ENCODE assay signal across 23 cellular contexts in the genomic region with DNA sequence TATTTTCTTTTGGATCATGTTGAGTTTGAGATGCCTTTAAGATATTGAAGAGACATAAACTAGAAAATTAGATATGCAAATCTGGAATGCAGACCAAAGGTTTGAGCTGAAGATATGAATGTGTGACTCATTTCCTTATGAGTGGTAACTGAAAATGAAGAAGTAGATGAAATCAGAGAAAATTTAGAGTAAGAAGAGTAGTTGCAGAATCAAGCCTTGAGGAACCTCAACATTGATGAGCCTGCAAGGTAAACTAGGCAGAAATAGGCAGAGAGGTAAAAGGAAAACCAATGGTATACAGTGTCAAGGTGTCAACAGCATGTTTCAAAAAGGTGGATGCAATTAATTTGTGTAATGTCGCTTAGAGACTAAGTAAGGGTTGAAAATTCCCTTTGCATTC.
"Had no signal": no experiment of that assay in that cellular context is flagged by ENCODE, and none has a peak within 500 bp of the region (broad histone marks: within the 10 kb centered on the region; RNA-seq: fewer than 3 reads in every experiment).

No MANE protein-coding gene starts in this region.

- DNase-seq: activated B cell treated with CpG ODN at 0.5 μM for 24 hours; activated CD4-positive, alpha-beta T cell treated with anti-CD3 and anti-CD28 coated beads, Interleukin-2, amount 50 U/mL, for 1 hour; activated CD8-positive, alpha-beta T cell treated with anti-CD3 and anti-CD28 coated beads for 36 hours; activated gamma-delta T cell; activated naive CD4-positive, alpha-beta T cell treated with anti-CD3 and anti-CD28 coated beads, Interleukin-2, amount 50 U/mL, for 16 hours; amniotic stem cell; caudate nucleus; head of caudate nucleus; hippocampal formation; kidney; left colon; mammary epithelial cell; posterior cingulate gyrus; right cardiac atrium; stimulated activated CD4-positive, alpha-beta T cell treated with anti-CD3 and anti-CD28 coated beads, Interleukin-15, amount 100 ng/mL, for 24 hours; stimulated activated naive CD4-positive, alpha-beta T cell treated with Interleukin-2 at 50 U/mL for 16 hours; T-helper 9 cell; testis; transverse colon had no signal

- H3K27me3 ChIP-seq: testis, transverse colon had no signal

- H3K27ac Mint-ChIP-seq: activated B cell treated with CpG ODN at 0.5 μM for 24 hours; activated CD8-positive, alpha-beta T cell treated with anti-CD3 and anti-CD28 coated beads for 36 hours; activated T-helper 1 cell treated with anti-CD3 and anti-CD28 coated beads, Interleukin-12 subunit alpha, Interleukin-12 subunit beta, Interleukin-2, Interleukin-4 antibody, amounts not matched to agents 30 ng/mL and 10 ng/mL and 1 ng/mL, durations not matched to agents 14 hours and 24 hours and 36 hours; nephron; T-helper 1 cell treated with Interleukin-12 subunit alpha and Interleukin-12 subunit beta and Interleukin-4 antibody, amounts not matched to agents 30 μg/mL and 1 μg/mL, for 36 hours had no signal

- H3K4me1 ChIP-seq: testis, transverse colon had no signal

- ATAC-seq: activated CD8-positive, alpha-beta T cell treated with anti-CD3 and anti-CD28 coated beads for 36 hours; esophagus mucosa; left colon; right cardiac atrium had no signal

- H3K4me3 ChIP-seq: testis, transverse colon had no signal

- H3K4me1 Mint-ChIP-seq: activated B cell treated with CpG ODN at 0.5 μM for 24 hours, nephron had no signal

- H3K27ac ChIP-seq: testis, transverse colon had no signal

- H3K36me3 ChIP-seq: transverse colon had no signal

- H3K9me3 ChIP-seq: testis, transverse colon had no signal

- H3K9me3 Mint-ChIP-seq: activated B cell treated with CpG ODN at 0.5 μM for 24 hours; activated CD8-positive, alpha-beta T cell treated with anti-CD3 and anti-CD28 coated beads for 36 hours; activated T-helper 1 cell treated with anti-CD3 and anti-CD28 coated beads, Interleukin-12 subunit alpha, Interleukin-12 subunit beta, Interleukin-2, Interleukin-4 antibody, amounts not matched to agents 30 ng/mL and 10 ng/mL and 1 ng/mL, durations not matched to agents 14 hours and 24 hours and 36 hours; nephron; T-helper 1 cell treated with Interleukin-12 subunit alpha and Interleukin-12 subunit beta and Interleukin-4 antibody, amounts not matched to agents 30 μg/mL and 1 μg/mL, for 36 hours had no signal

- H3K4me3 Mint-ChIP-seq: activated B cell treated with CpG ODN at 0.5 μM for 24 hours; activated CD8-positive, alpha-beta T cell treated with anti-CD3 and anti-CD28 coated beads for 36 hours; activated T-helper 1 cell treated with anti-CD3 and anti-CD28 coated beads, Interleukin-12 subunit alpha, Interleukin-12 subunit beta, Interleukin-2, Interleukin-4 antibody, amounts not matched to agents 30 ng/mL and 10 ng/mL and 1 ng/mL, durations not matched to agents 14 hours and 24 hours and 36 hours; nephron; T-helper 1 cell treated with Interleukin-12 subunit alpha and Interleukin-12 subunit beta and Interleukin-4 antibody, amounts not matched to agents 30 μg/mL and 1 μg/mL, for 36 hours had no signal

- H3K27me3 Mint-ChIP-seq: activated B cell treated with CpG ODN at 0.5 μM for 24 hours; activated CD8-positive, alpha-beta T cell treated with anti-CD3 and anti-CD28 coated beads for 36 hours had no signal
